Comparison of ENCODE assay signal across 8 cellular contexts in the genomic region with DNA sequence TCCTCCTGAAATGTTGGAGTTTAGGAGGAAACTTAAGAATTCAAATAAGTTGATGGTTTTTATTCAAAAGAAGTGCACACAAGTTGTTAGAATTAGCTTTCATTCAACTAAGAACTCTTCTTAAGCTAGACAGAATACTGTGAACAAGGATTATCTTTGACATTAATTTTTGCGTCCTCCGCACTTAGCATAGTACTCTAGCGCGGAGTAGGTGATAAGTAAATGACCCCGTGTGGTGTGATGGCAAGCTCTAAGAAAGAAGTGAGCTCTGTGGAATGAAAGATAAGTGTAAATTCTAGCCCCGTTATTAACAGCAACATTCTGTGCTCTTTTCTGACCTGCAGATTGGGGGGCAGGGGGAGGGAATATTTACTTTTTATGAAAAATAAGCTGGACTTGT. TPM values are rescaled to one million over a fixed set of nuclear protein-coding genes. Genes with fewer than 3 reads are reported as not detected.
DNase-seq lines count a peak whose midpoint lies in the region; ATAC-seq and TF ChIP-seq lines count a peak whose summit lies in the region.

No MANE protein-coding gene starts in this region.

- intact Hi-C loops in sigmoid colon (cut with DNase I), result loop anchor here (5.0 to 10.0 kb wide), 3 partner anchors 259 to 1472 kb away; a partner anchor contains a TSS

- peak overlapping the region in 1 of 6 donors; percentile 38 for H3K27ac Mint-ChIP-seq in immature natural killer cell

- peak overlapping the region; percentile 99 for H3K9ac ChIP-seq in NT2/D1 (ENCODE audit: insufficient read length, low read depth)

- no peak for TF ChIP-seq EP300 in sigmoid colon (IDR thresholded peaks at IDR 0.05)

- H3K4me1 ChIP-seq in NT2/D1 (ENCODE audit: insufficient read depth, insufficient read length) (no peaks in the 10 kb centered on the region), sigmoid colon (peaks cover 0 to 43% (median 36%) of the 10 kb centered on the region in 4 donors)

- H3K4me3 ChIP-seq in GM08714 (ENCODE audit: low read length), result peak overlapping the region; percentile 84
- H3K4me3 ChIP-seq in NT2/D1 (ENCODE audit: insufficient read length, low read depth), result peak overlapping the region; percentile 97
- peak overlapping the region; percentile 93 for H3K4me3 ChIP-seq in fibroblast of pulmonary artery (replicated peaks; ENCODE audit: low read depth, low read length)
- peak overlapping the region; percentile 72 to 99 (median 85) for H3K4me3 ChIP-seq in sigmoid colon

- H3K36me3 ChIP-seq in NT2/D1 (ENCODE audit: insufficient read depth, insufficient read length, low read length), result peaks cover 61% of the 10 kb centered on the region
- H3K36me3 ChIP-seq in sigmoid colon, result peaks cover 2 to 34% (median 7%) of the 10 kb centered on the region in 4 donors

- TF ChIP-seq CTCF in fibroblast of pulmonary artery (IDR thresholded peaks at IDR 0.05; ENCODE audit: low read length, missing control alignments) (no peak), sigmoid colon (IDR thresholded peaks at IDR 0.05) (no peak)

- no peak for TF ChIP-seq POLR2A in sigmoid colon (IDR thresholded peaks at IDR 0.05)

- no peak for DNase-seq in NT2/D1 (ENCODE audit: low read depth, low spot score)
- no peak for DNase-seq in fibroblast of pulmonary artery (ENCODE audit: low read depth)
- no peak for DNase-seq in sigmoid colon
- DNase-seq in T-helper 2 cell, result no peak
- DNase-seq in NCI-H128 (lab: John Stamatoyannopoulos, UW; ENCODE audit: unreplicated experiment), result no peak
- no peak for DNase-seq in immature natural killer cell

- WGBS in sigmoid colon, 2 donors, result 9 to 35% methylated on average over 6 of the region's 6 CpGs

- H3K4me3 Mint-ChIP-seq in immature natural killer cell, result peak overlapping the region in 1 of 5 donors; percentile 4

- H3K9me3 ChIP-seq in NT2/D1 (ENCODE audit: insufficient read depth, low read length), result no peaks in the 10 kb centered on the region
- no peaks in the 10 kb centered on the region for H3K9me3 ChIP-seq in sigmoid colon

- H3K9me3 Mint-ChIP-seq in immature natural killer cell, result no peaks in the 10 kb centered on the region

- ATAC-seq in HG03432 (IDR thresholded peaks at IDR 0.05; ENCODE audit: unreplicated experiment), result no peak

- H3K27me3 ChIP-seq in NT2/D1 (ENCODE audit: insufficient read depth, insufficient read length) (no peaks in the 10 kb centered on the region), sigmoid colon (no peaks in the 10 kb centered on the region)

- H3K36me3 Mint-ChIP-seq in immature natural killer cell, result peaks cover 0 to 21% (median 15%) of the 10 kb centered on the region in 3 donors

- peaks cover 23 to 31% of the 10 kb centered on the region in 2 donors for H3K4me1 Mint-ChIP-seq in immature natural killer cell

- H3K27me3 Mint-ChIP-seq in immature natural killer cell (ENCODE audit: low read depth in 3 of 3), result no peaks in the 10 kb centered on the region

- peak overlapping the region in 2 of 4 donors; percentile 91 to 93 for H3K27ac ChIP-seq in sigmoid colon

RNA-seq across cellular contexts. Expression of a gene that starts 1.0 kb away (rescaled TPM):
- total RNA-seq in sigmoid colon, result 10 to 100 TPM in 3 of 4 donors, 1 to 10 TPM in 1; 8.6 to 26.0 (median 20.3) TPM
- polyA plus RNA-seq in sigmoid colon (10 to 100 TPM; 13.2 to 20.8 (median 14.3) TPM), immature natural killer cell (10 to 100 TPM; 29.7 to 43.1 (median 32.4) TPM)

RNA-seq across cellular contexts. Expression of a gene that starts 1.2 kb away (rescaled TPM):
- 10 to 100 TPM; 15.8 to 25.8 (median 20.0) TPM for total RNA-seq in sigmoid colon
- polyA plus RNA-seq in sigmoid colon (10 to 100 TPM; 11.7 to 14.4 (median 13.6) TPM), immature natural killer cell (10 to 100 TPM; 17.6 to 24.4 (median 23.8) TPM)

RNA-seq across cellular contexts. Expression of a gene that starts 12.8 kb away (rescaled TPM):
- 10 to 100 TPM; 40.6 to 47.1 (median 43.2) TPM for total RNA-seq in sigmoid colon
- 10 to 100 TPM; 26.4 to 33.1 (median 27.8) TPM for polyA plus RNA-seq in sigmoid colon
- polyA plus RNA-seq in immature natural killer cell, result 10 to 100 TPM; 11.9 to 19.9 (median 15.2) TPM
